Comparison of ENCODE assay signal across 1 cellular context in the genomic region with DNA sequence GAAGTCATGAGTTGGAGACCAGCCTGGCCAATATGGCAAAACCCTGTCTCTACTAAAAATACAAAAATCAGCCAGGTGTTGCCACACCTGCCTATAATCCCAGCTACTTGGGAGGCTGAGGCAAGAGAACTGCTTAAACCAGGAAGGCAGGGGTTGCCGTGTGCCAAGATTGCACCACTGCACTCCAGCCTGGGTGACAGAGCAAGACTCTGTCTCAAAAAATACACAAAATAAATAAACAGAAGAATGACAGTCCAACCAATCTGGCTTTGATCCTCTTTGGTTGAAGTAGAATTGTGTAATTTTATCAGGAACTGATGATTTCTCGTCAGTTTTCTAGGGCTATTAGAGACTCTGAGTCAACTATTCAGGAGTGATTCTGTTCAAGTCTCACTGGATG.
TF ChIP-seq lines count a peak whose summit lies in the region.

No MANE protein-coding gene starts in this region.

TF ChIP-seq in HepG2, 621 proteins besides CTCF, POLR2A, EP300 and RAD21 (continued from another document):
- TF ChIP-seq, protein P1, sequence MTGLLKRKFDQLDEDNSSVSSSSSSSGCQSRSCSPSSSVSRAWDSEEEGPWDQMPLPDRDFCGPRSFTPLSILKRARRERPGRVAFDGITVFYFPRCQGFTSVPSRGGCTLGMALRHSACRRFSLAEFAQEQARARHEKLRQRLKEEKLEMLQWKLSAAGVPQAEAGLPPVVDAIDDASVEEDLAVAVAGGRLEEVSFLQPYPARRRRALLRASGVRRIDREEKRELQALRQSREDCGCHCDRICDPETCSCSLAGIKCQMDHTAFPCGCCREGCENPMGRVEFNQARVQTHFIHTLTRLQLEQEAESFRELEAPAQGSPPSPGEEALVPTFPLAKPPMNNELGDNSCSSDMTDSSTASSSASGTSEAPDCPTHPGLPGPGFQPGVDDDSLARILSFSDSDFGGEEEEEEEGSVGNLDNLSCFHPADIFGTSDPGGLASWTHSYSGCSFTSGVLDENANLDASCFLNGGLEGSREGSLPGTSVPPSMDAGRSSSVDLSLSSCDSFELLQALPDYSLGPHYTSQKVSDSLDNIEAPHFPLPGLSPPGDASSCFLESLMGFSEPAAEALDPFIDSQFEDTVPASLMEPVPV (CRISPR knock-in tag; IDR thresholded peaks at IDR 0.05) = no peak
- TF ChIP-seq HOMEZ (CRISPR knock-in tag; IDR thresholded peaks at IDR 0.05; ENCODE audit: low read depth) (no peak), MEIS2 (CRISPR knock-in tag; IDR thresholded peaks at IDR 0.05) (no peak), GMEB1 (CRISPR knock-in tag; IDR thresholded peaks at IDR 0.05; ENCODE audit: borderline replicate concordance) (no peak), RFXAP (CRISPR knock-in tag; IDR thresholded peaks at IDR 0.05; ENCODE audit: borderline replicate concordance) (no peak), POLR2AphosphoS2 (IDR thresholded peaks at IDR 0.05; ENCODE audit: low read depth, low read length) (no peak), ZNF451 (CRISPR knock-in tag; IDR thresholded peaks at IDR 0.05) (no peak), NRL (CRISPR knock-in tag; IDR thresholded peaks at IDR 0.05; ENCODE audit: borderline replicate concordance) (no peak), GATAD2A (CRISPR knock-in tag; IDR thresholded peaks at IDR 0.05) (peak; percentile 21; the same call in 1 of the 2 replicates), ETV5 (CRISPR knock-in tag; IDR thresholded peaks at IDR 0.05; ENCODE audit: borderline replicate concordance) (no peak), CCDC6 (CRISPR knock-in tag; IDR thresholded peaks at IDR 0.05) (no peak), NFYC (CRISPR knock-in tag; IDR thresholded peaks at IDR 0.05) (no peak), RARA (CRISPR knock-in tag; IDR thresholded peaks at IDR 0.05) (no peak), ZNF121 (CRISPR knock-in tag; IDR thresholded peaks at IDR 0.05) (no peak), FOXK2 (IDR thresholded peaks at IDR 0.05) (no peak), ZNF564 (CRISPR knock-in tag; IDR thresholded peaks at IDR 0.05) (no peak), ZNF619 (CRISPR knock-in tag; IDR thresholded peaks at IDR 0.05) (no peak), MAZ (IDR thresholded peaks at IDR 0.05; ENCODE audit: borderline replicate concordance, low read depth, low read length) (no peak), MAZ (CRISPR knock-in tag; IDR thresholded peaks at IDR 0.05; ENCODE audit: low read depth) (no peak), MAF1 (CRISPR knock-in tag; IDR thresholded peaks at IDR 0.05; ENCODE audit: borderline replicate concordance) (no peak), ZBTB49 (CRISPR knock-in tag; IDR thresholded peaks at IDR 0.05; ENCODE audit: borderline replicate concordance) (no peak), EZH2 (conservative IDR thresholded peaks at IDR 0.05; ENCODE audit: low read depth, low read length) (no peak), CAMTA2 (CRISPR knock-in tag; IDR thresholded peaks at IDR 0.05; ENCODE audit: borderline replicate concordance) (no peak), FOXA3 (CRISPR knock-in tag; IDR thresholded peaks at IDR 0.05) (0 out of 2 replicates have a peak, but pooled peaks have one; percentile 16), ZBTB42 (CRISPR knock-in tag; IDR thresholded peaks at IDR 0.05) (no peak), MIXL1 (CRISPR knock-in tag; IDR thresholded peaks at IDR 0.05) (no peak), RAD51 (IDR thresholded peaks at IDR 0.05; ENCODE audit: borderline replicate concordance) (no peak), PPARG (CRISPR knock-in tag; conservative IDR thresholded peaks at IDR 0.05) (no peak), NFKB2 (CRISPR knock-in tag; IDR thresholded peaks at IDR 0.05; ENCODE audit: borderline replicate concordance) (no peak), HDAC2 (CRISPR knock-in tag; IDR thresholded peaks at IDR 0.05) (no peak), CEBPG (CRISPR knock-in tag; IDR thresholded peaks at IDR 0.05) (0 out of 2 replicates have a peak, but pooled peaks have one; percentile 31), ZNF580 (CRISPR knock-in tag; IDR thresholded peaks at IDR 0.05; ENCODE audit: borderline replicate concordance, low read depth) (no peak)
- TF ChIP-seq, protein P2, sequence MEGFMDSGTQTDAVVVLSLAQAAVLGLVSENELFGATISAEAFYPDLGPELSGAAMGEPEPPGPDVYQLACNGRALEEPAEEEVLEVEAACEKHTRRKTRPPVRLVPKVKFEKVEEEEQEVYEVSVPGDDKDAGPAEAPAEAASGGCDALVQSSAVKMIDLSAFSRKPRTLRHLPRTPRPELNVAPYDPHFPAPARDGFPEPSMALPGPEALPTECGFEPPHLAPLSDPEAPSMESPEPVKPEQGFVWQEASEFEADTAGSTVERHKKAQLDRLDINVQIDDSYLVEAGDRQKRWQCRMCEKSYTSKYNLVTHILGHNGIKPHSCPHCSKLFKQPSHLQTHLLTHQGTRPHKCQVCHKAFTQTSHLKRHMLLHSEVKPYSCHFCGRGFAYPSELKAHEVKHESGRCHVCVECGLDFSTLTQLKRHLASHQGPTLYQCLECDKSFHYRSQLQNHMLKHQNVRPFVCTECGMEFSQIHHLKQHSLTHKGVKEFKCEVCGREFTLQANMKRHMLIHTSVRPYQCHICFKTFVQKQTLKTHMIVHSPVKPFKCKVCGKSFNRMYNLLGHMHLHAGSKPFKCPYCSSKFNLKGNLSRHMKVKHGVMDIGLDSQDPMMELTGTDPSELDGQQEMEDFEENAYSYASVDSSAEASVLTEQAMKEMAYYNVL (CRISPR knock-in tag; IDR thresholded peaks at IDR 0.05; ENCODE audit: borderline replicate concordance) = no peak
- TF ChIP-seq, protein P3, sequence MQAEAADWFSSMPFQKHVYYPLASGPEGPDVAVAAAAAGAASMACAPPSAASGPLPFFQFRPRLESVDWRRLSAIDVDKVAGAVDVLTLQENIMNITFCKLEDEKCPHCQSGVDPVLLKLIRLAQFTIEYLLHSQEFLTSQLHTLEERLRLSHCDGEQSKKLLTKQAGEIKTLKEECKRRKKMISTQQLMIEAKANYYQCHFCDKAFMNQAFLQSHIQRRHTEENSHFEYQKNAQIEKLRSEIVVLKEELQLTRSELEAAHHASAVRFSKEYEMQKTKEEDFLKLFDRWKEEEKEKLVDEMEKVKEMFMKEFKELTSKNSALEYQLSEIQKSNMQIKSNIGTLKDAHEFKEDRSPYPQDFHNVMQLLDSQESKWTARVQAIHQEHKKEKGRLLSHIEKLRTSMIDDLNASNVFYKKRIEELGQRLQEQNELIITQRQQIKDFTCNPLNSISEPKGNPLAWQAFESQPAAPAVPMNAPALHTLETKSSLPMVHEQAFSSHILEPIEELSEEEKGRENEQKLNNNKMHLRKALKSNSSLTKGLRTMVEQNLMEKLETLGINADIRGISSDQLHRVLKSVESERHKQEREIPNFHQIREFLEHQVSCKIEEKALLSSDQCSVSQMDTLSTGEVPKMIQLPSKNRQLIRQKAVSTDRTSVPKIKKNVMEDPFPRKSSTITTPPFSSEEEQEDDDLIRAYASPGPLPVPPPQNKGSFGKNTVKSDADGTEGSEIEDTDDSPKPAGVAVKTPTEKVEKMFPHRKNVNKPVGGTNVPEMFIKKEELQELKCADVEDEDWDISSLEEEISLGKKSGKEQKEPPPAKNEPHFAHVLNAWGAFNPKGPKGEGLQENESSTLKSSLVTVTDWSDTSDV (CRISPR knock-in tag; IDR thresholded peaks at IDR 0.05) = no peak
- TF ChIP-seq, protein P4, sequence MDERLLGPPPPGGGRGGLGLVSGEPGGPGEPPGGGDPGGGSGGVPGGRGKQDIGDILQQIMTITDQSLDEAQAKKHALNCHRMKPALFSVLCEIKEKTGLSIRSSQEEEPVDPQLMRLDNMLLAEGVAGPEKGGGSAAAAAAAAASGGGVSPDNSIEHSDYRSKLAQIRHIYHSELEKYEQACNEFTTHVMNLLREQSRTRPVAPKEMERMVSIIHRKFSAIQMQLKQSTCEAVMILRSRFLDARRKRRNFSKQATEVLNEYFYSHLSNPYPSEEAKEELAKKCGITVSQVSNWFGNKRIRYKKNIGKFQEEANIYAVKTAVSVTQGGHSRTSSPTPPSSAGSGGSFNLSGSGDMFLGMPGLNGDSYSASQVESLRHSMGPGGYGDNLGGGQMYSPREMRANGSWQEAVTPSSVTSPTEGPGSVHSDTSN (CRISPR knock-in tag; IDR thresholded peaks at IDR 0.05) = no peak
